Comparison of ENCODE assay signal across 9 cellular contexts in the genomic region with DNA sequence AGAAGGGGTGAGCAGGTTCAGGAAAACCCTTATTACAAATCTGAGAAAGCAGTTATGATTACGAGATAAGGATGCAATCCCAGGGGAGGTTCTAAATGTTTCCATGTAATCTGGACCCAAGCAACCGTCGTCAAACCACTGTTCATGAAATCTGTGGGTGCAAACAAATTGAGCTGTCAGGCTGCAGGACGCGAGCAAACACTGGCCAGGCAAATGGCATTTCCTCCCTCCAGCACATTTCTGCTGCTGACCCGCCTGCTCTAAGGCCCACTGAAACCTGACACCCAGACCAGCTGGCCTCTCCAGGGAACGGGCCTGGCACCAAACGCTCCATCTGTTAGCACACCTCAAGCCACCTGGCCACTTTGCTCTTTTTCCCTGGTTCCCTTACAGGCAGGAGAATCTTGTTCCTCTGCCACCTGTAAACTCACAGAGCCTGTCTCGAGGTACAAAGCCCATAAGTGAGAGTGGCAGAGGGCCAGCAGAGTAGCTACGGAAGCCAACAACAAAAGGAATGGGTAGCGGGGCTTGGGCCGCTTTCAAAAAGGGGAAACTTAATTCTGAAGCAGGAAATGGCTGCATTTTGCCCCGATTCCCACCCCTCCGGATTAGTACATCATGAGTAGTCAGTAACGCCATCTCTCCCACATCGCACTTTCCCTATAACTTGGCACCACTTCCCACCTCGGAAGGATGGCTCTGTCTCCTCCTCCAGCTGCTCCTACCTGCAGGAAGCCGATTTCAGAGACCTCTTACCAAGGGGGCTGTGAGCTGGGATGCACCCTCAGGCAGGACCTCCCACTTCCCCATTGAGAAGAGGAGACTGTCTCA. TPM values are rescaled to one million over a fixed set of nuclear protein-coding genes. Genes with fewer than 3 reads are reported as not detected.
DNase-seq lines count a peak whose midpoint lies in the region; ATAC-seq and TF ChIP-seq lines count a peak whose summit lies in the region.
"Had no signal": no experiment of that assay in that cellular context is flagged by ENCODE, and none has a peak within 500 bp of the region (broad histone marks: within the 10 kb centered on the region; RNA-seq: fewer than 3 reads in every experiment).

No MANE protein-coding gene starts in this region.

- ATAC-seq in psoas muscle, result peak; percentile 75 to 83 (median 78)
- no peak for ATAC-seq in activated CD8-positive, alpha-beta T cell treated with anti-CD3 and anti-CD28 coated beads, Interleukin-2, amount 10 ng/mL, durations not matched to agents 7 days and 5 days
- no peak for ATAC-seq in GM19452 (IDR thresholded peaks at IDR 0.05; ENCODE audit: unreplicated experiment)
- ATAC-seq in activated naive CD4-positive, alpha-beta T cell treated with anti-CD3 and anti-CD28 coated beads, Interleukin-2, amount 50 U/mL, for 72 hours, result no peak

- no peak overlapping the region for H3K27ac ChIP-seq in psoas muscle

- no peaks in the 10 kb centered on the region for H3K36me3 Mint-ChIP-seq in activated CD8-positive, alpha-beta T cell treated with anti-CD3 and anti-CD28 coated beads, Interleukin-2, amount 10 ng/mL, durations not matched to agents 7 days and 5 days (ENCODE audit: low read depth)
- no peaks in the 10 kb centered on the region for H3K36me3 Mint-ChIP-seq in activated naive CD4-positive, alpha-beta T cell treated with anti-CD3 and anti-CD28 coated beads, Interleukin-2, amount 50 U/mL, for 72 hours

- peaks cover 40% of the 10 kb centered on the region for H3K4me1 Mint-ChIP-seq in activated CD8-positive, alpha-beta T cell treated with anti-CD3 and anti-CD28 coated beads, Interleukin-2, amount 10 ng/mL, durations not matched to agents 7 days and 5 days (ENCODE audit: low read depth)

- no peaks in the 10 kb centered on the region for H3K36me3 ChIP-seq in psoas muscle (ENCODE audit: insufficient read depth in 1 of 2, low read depth in 1 of 2)

- TF ChIP-seq CTCF in foreskin fibroblast (IDR thresholded peaks at IDR 0.05; ENCODE audit: low read depth, low read length), result no peak
- no peak for TF ChIP-seq CTCF in psoas muscle (IDR thresholded peaks at IDR 0.05)

- no peaks in the 10 kb centered on the region for H3K27me3 ChIP-seq in psoas muscle (ENCODE audit: insufficient read depth in 3 of 3, low read length in 2 of 3)

- H3K27me3 Mint-ChIP-seq in activated CD8-positive, alpha-beta T cell treated with anti-CD3 and anti-CD28 coated beads, Interleukin-2, amount 10 ng/mL, durations not matched to agents 7 days and 5 days (ENCODE audit: low read depth), result peaks cover 50% of the 10 kb centered on the region

- DNase-seq in CD1c-positive myeloid dendritic cell (ENCODE audit: extremely low spot score) (peak; percentile 12), LHCN-M2 (ENCODE audit: low read depth) (peak; percentile 79), SHP77 treated with DMSO at 0.1 percent for 48 hours (lab: John Stamatoyannopoulos, UW) (peak; percentile 93), foreskin fibroblast (peak; percentile 83 to 89), psoas muscle (peak; percentile 37 to 69)
- DNase-seq in activated CD8-positive, alpha-beta T cell treated with anti-CD3 and anti-CD28 coated beads, Interleukin-2, amount 10 ng/mL, durations not matched to agents 7 days and 5 days, result no peak
- no peak for DNase-seq in activated naive CD4-positive, alpha-beta T cell treated with anti-CD3 and anti-CD28 coated beads, Interleukin-2, amount 50 U/mL, for 72 hours (ENCODE audit: low spot score in 2 of 2)

- H3K9me3 Mint-ChIP-seq in activated CD8-positive, alpha-beta T cell treated with anti-CD3 and anti-CD28 coated beads, Interleukin-2, amount 10 ng/mL, durations not matched to agents 7 days and 5 days (ENCODE audit: insufficient read depth), result no peaks in the 10 kb centered on the region
- H3K9me3 Mint-ChIP-seq in activated naive CD4-positive, alpha-beta T cell treated with anti-CD3 and anti-CD28 coated beads, Interleukin-2, amount 50 U/mL, for 72 hours, result no peaks in the 10 kb centered on the region
- H3K9me3 Mint-ChIP-seq: stimulated activated naive CD8-positive, alpha-beta T cell treated with anti-CD3 and anti-CD28 coated beads, Interleukin-15, Interleukin-2, amounts not matched to agents 100 ng/mL and 50 ng/mL, for 24 hours had no signal

- intact Hi-C loops in psoas muscle (cut with DNase I), result no loop called here

- H3K4me3 Mint-ChIP-seq in activated CD8-positive, alpha-beta T cell treated with anti-CD3 and anti-CD28 coated beads, Interleukin-2, amount 10 ng/mL, durations not matched to agents 7 days and 5 days, result no peak overlapping the region
- H3K4me3 Mint-ChIP-seq: stimulated activated naive CD8-positive, alpha-beta T cell treated with anti-CD3 and anti-CD28 coated beads, Interleukin-15, Interleukin-2, amounts not matched to agents 100 ng/mL and 50 ng/mL, for 24 hours had no signal

- no peak overlapping the region for H3K27ac Mint-ChIP-seq in activated CD8-positive, alpha-beta T cell treated with anti-CD3 and anti-CD28 coated beads, Interleukin-2, amount 10 ng/mL, durations not matched to agents 7 days and 5 days
- H3K27ac Mint-ChIP-seq in activated naive CD4-positive, alpha-beta T cell treated with anti-CD3 and anti-CD28 coated beads, Interleukin-2, amount 50 U/mL, for 72 hours, result no peak overlapping the region
- H3K27ac Mint-ChIP-seq: stimulated activated naive CD8-positive, alpha-beta T cell treated with anti-CD3 and anti-CD28 coated beads, Interleukin-15, Interleukin-2, amounts not matched to agents 100 ng/mL and 50 ng/mL, for 24 hours had no signal

- H3K4me3 ChIP-seq in foreskin fibroblast (ENCODE audit: low read depth in 1 of 2, low read length in 2 of 2), result no peak overlapping the region
- H3K4me3 ChIP-seq in psoas muscle, result no peak overlapping the region

- no peaks in the 10 kb centered on the region for H3K9me3 ChIP-seq in psoas muscle

- POLR2A ChIA-PET in activated CD8-positive, alpha-beta T cell treated with anti-CD3 and anti-CD28 coated beads, Interleukin-2, amount 10 ng/mL, durations not matched to agents 7 days and 5 days (lab: Charles Lee), result interaction anchor here (0.5 kb wide), 1 partner anchor 661 kb away, joined by 3 read pairs; no protein-coding TSS in a partner anchor

- 7 to 9% (median 8%) methylated on average over 18 of the region's 18 CpGs for WGBS in psoas muscle, 3 donors

- CTCF ChIA-PET in activated CD8-positive, alpha-beta T cell treated with anti-CD3 and anti-CD28 coated beads, Interleukin-2, amount 10 ng/mL, durations not matched to agents 7 days and 5 days (lab: Charles Lee), result interaction anchor here (0.7 kb wide), 1 partner anchor 129 kb away, joined by 3 read pairs; no protein-coding TSS in a partner anchor

- H3K4me1 ChIP-seq in psoas muscle, result peaks cover 20% of the 10 kb centered on the region

RNA-seq across cellular contexts. Expression of gene CRACDL, which starts 26.4 kb away (rescaled TPM):
- total RNA-seq in LHCN-M2 (2014; rRNA removed), result not detected in 2 replicates
- polyA plus RNA-seq in LHCN-M2 (2012), result 0.18 TPM
- 1 to 10 TPM; 1.6 to 2.8 (median 2.4) TPM for total RNA-seq in psoas muscle
- 1 to 10 TPM in 2 of 3 donors, under 1 TPM in 1; 0.97 to 3.1 (median 1.9) TPM for polyA plus RNA-seq in psoas muscle
- total RNA-seq in activated CD8-positive, alpha-beta T cell treated with anti-CD3 and anti-CD28 coated beads, Interleukin-2, amount 10 ng/mL, durations not matched to agents 7 days and 5 days, result under 1 TPM; 0.18 to 0.97 TPM
- under 1 TPM in 1 of 2 donors, not detected in 1; 0.12 TPM for total RNA-seq in activated naive CD4-positive, alpha-beta T cell treated with anti-CD3 and anti-CD28 coated beads, Interleukin-2, amount 50 U/mL, for 72 hours

Comparison
In these comparisons a context has a peak if more than half of its experiments do, and no peak if none do; other contexts are left out.
1. DNase-seq: peak in CD1c-positive myeloid dendritic cell (single experiment), LHCN-M2 (single experiment), SHP77 treated with DMSO at 0.1 percent for 48 hours (single experiment), foreskin fibroblast (2 of 2) and psoas muscle (2 of 2); none in activated CD8-positive, alpha-beta T cell treated with anti-CD3 and anti-CD28 coated beads, Interleukin-2, amount 10 ng/mL, durations not matched to agents 7 days and 5 days (single experiment) and activated naive CD4-positive, alpha-beta T cell treated with anti-CD3 and anti-CD28 coated beads, Interleukin-2, amount 50 U/mL, for 72 hours (0 of 2).
2. ATAC-seq: peak in psoas muscle (4 of 4); none in activated CD8-positive, alpha-beta T cell treated with anti-CD3 and anti-CD28 coated beads, Interleukin-2, amount 10 ng/mL, durations not matched to agents 7 days and 5 days (single experiment), GM19452 (single experiment) and activated naive CD4-positive, alpha-beta T cell treated with anti-CD3 and anti-CD28 coated beads, Interleukin-2, amount 50 U/mL, for 72 hours (0 of 2).